5 cellular contexts compared by ENCODE assay signal in genomic region chr12:8221844-8222243, GRCh38. TPM values are rescaled to one million over a fixed set of nuclear protein-coding genes. Genes with fewer than 3 reads are reported as not detected.
"Had no signal": no experiment of that assay in that cellular context is flagged by ENCODE, and none has a peak within 500 bp of the region (broad histone marks: within the 10 kb centered on the region; RNA-seq: fewer than 3 reads in every experiment).

No MANE protein-coding gene starts in this region.

RNA-seq across cellular contexts. Expression of gene FAM90A1, which starts 5.6 kb away (rescaled TPM):
- total RNA-seq: ascending aorta, astrocyte, bronchial epithelial cell, cardiac septum had no signal
- polyA plus RNA-seq: cardiac muscle cell had no signal
